ENCODE assay signal across 22 cellular contexts in the genomic region with DNA sequence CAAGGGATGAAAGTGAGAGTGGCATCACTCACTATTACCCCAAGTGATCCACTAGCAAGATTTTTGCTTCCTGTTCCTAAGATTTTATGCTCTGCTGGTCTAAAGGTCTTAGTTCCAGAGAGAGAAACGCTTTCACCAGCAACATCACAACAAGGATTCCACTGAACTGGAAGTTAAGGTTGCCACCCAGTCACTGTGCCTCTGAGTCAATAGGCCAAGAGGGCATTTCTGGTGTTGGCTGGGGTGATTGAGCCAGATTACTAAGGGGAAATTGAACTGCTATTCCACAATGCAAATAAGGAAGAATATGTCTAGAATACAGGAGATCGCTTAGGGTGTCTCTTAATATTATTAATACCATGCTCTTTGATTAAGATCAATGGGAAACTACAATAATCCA.
DNase-seq lines count a peak whose midpoint lies in the region; ATAC-seq, FAIRE-seq and TF ChIP-seq lines count a peak whose summit lies in the region.
"Had no signal": no experiment of that assay in that cellular context is flagged by ENCODE, and none has a peak within 500 bp of the region (broad histone marks: within the 10 kb centered on the region; RNA-seq: fewer than 3 reads in every experiment).

No MANE protein-coding gene starts in this region.

- POLR2A ChIA-PET in HepG2 (lab: Yijun Ruan, JAX), result no interaction called here

- no peak overlapping the region for H2AFZ ChIP-seq in HepG2 (ENCODE audit: low read length)
- H2AFZ ChIP-seq: GM23338 had no signal

- H3K27ac ChIP-seq in liver (ENCODE audit: low read depth in 1 of 2, low read length in 2 of 2) (no peak overlapping the region), HepG2 (ENCODE audit: extremely low read length, insufficient read depth, low read length) (no peak overlapping the region), transverse colon (peak overlapping the region; percentile 75 to 82 (median 76))
- H3K27ac ChIP-seq: 22Rv1, A549, BLaER1 had no signal

- TF ChIP-seq EP300 in HepG2 (IDR thresholded peaks at IDR 0.05; ENCODE audit: low read depth in 2 of 2, low read length in 2 of 2), result no peak
- TF ChIP-seq EP300 in HepG2 (CRISPR knock-in tag; IDR thresholded peaks at IDR 0.05; ENCODE audit: borderline replicate concordance), result no peak
- no peak for TF ChIP-seq EP300 in transverse colon (IDR thresholded peaks at IDR 0.05; ENCODE audit: low read depth)

- CTCF ChIA-PET in HepG2 (lab: Yijun Ruan, JAX; ENCODE audit: low intra/inter-chr PET ratio, low total read pairs), result no interaction called here

- H3K4me3 ChIP-seq in liver (ENCODE audit: low read depth in 1 of 3, low read length in 3 of 3) (no peak overlapping the region), HepG2 (replicated peaks in 1 of 3; ENCODE audit: insufficient read depth in 1 of 3, low read depth in 2 of 3, low read length in 3 of 3) (no peak overlapping the region), mucosa of descending colon (no peak overlapping the region), transverse colon (no peak overlapping the region)
- H3K4me3 ChIP-seq: A549, BLaER1, GM23338 had no signal

- TF ChIP-seq RAD21 in liver (IDR thresholded peaks at IDR 0.05), result no peak
- no peak for TF ChIP-seq RAD21 in HepG2 (CRISPR knock-in tag; IDR thresholded peaks at IDR 0.05)

- peaks cover 0 to 13% (median 4%) of the 10 kb centered on the region in 4 donors for H3K4me1 ChIP-seq in liver (ENCODE audit: control insufficient read depth in 4 of 4, insufficient read depth in 4 of 4, low read length in 3 of 4)
- no peaks in the 10 kb centered on the region for H3K4me1 ChIP-seq in HepG2 (ENCODE audit: insufficient read depth, low read length)
- peaks cover 27% of the 10 kb centered on the region for H3K4me1 ChIP-seq in mucosa of descending colon (ENCODE audit: low read depth)
- H3K4me1 ChIP-seq in transverse colon, result peaks cover 0 to 43% (median 21%) of the 10 kb centered on the region in 4 donors
- H3K4me1 ChIP-seq: A549, BLaER1 had no signal

- FAIRE-seq in HepG2 (lab: Jason Lieb, UNC), result no peak
- FAIRE-seq: A549, GM12892, GM18507, H54, HTR-8/SVneo had no signal

- H3K9me3 ChIP-seq in liver (ENCODE audit: control insufficient read depth in 4 of 4, low read length in 3 of 4) (no peaks in the 10 kb centered on the region), HepG2 (ENCODE audit: low read length) (no peaks in the 10 kb centered on the region), mucosa of descending colon (no peaks in the 10 kb centered on the region), transverse colon (no peaks in the 10 kb centered on the region)
- H3K9me3 ChIP-seq: A549 had no signal

- in situ Hi-C loops in HepG2 (cut with HindIII; ENCODE audit: extremely low pct_ligation_motif_present, low pct_unique_long_range_greater_than_20kb) (no loop called here), transverse colon (cut with MboI; ENCODE audit: low pct_ligation_motif_present in 1 of 4, low pct_unique_long_range_greater_than_20kb in 1 of 4, low sequenced_read_pairs in 3 of 4) (no loop called here)

- H3K27me3 ChIP-seq in liver (ENCODE audit: control insufficient read depth in 4 of 4, insufficient read depth in 4 of 4, low read length in 3 of 4), result no peaks in the 10 kb centered on the region
- peaks cover 3% of the 10 kb centered on the region in 2 experiments; a peak in 3 of 5 replicates for H3K27me3 ChIP-seq in HepG2 (ENCODE audit: control insufficient read depth in 1 of 2, insufficient read depth in 2 of 2, low read length in 2 of 2)
- H3K27me3 ChIP-seq in transverse colon, result no peaks in the 10 kb centered on the region
- H3K27me3 ChIP-seq: BLaER1 had no signal

- WGBS in liver, result 38% methylated on average over 2 of the region's 2 CpGs
- 14% methylated on average over 2 of the region's 2 CpGs for WGBS in HepG2 (ENCODE audit: low lambda C conversion rate)
- 40 to 74% methylated on average over 1 to 2 of the region's 2 CpGs for WGBS in transverse colon (ENCODE audit: low coverage in 1 of 2), 2 donors

- H3K9ac ChIP-seq in liver (ENCODE audit: low read depth in 1 of 2, low read length in 2 of 2), result no peak overlapping the region
- H3K9ac ChIP-seq in HepG2 (ENCODE audit: insufficient read depth, low read depth, low read length), result no peak overlapping the region
- H3K9ac ChIP-seq: BLaER1 had no signal

- intact Hi-C loops in HepG2 (cut with micrococcal nuclease; ENCODE audit: unreplicated experiment), result no loop called here
- intact Hi-C loops in mucosa of descending colon (cut with DNase I, micrococcal nuclease), result no loop called here
- intact Hi-C loops in transverse colon (cut with DNase I; ENCODE audit: low total_unique reads), result no loop called here

- H3K36me3 ChIP-seq in liver (ENCODE audit: control insufficient read depth in 4 of 4, insufficient read depth in 3 of 4, low read depth in 1 of 4, low read length in 3 of 4) (no peaks in the 10 kb centered on the region), HepG2 (replicated peaks in 1 of 2; ENCODE audit: control insufficient read depth in 1 of 2, insufficient read depth in 2 of 2, low read length in 2 of 2) (no peaks in the 10 kb centered on the region), mucosa of descending colon (ENCODE audit: low read depth) (no peaks in the 10 kb centered on the region), transverse colon (no peaks in the 10 kb centered on the region)
- H3K36me3 ChIP-seq: BLaER1 had no signal

- ATAC-seq in HepG2, result no peak
- ATAC-seq in mucosa of descending colon, result peak; percentile 81
- ATAC-seq in HG03439 (IDR thresholded peaks at IDR 0.05; ENCODE audit: unreplicated experiment), result no peak
- ATAC-seq in GM18868 (IDR thresholded peaks at IDR 0.05; ENCODE audit: unreplicated experiment), result no peak
- ATAC-seq: A549, GM23338 had no signal

- no TSS peak for BruUV-seq in HepG2 (replicated peaks; lab: Mats Ljungman, UMichigan)

- TF ChIP-seq CTCF in liver (IDR thresholded peaks at IDR 0.05; ENCODE audit: low read depth, low read length, missing input control) (no peak), HepG2 (CRISPR knock-in tag; IDR thresholded peaks at IDR 0.05) (no peak), mucosa of descending colon (IDR thresholded peaks at IDR 0.05) (no peak), transverse colon (IDR thresholded peaks at IDR 0.05) (no peak)

- H3K79me2 ChIP-seq in HepG2 (ENCODE audit: insufficient read depth, low read length), result no peaks in the 10 kb centered on the region

- TF ChIP-seq POLR2A in HepG2 (IDR thresholded peaks at IDR 0.05; ENCODE audit: insufficient read depth in 1 of 2, low read depth in 2 of 2, low read length in 2 of 2) (no peak), transverse colon (IDR thresholded peaks at IDR 0.05) (no peak)

- no peaks in the 10 kb centered on the region for H4K20me1 ChIP-seq in HepG2 (ENCODE audit: insufficient read depth, low read length)
- H4K20me1 ChIP-seq: BLaER1 had no signal

- no peak for DNase-seq in HepG2 (ENCODE audit: low spot score)
- DNase-seq in kidney tubule cell (ENCODE audit: low spot score), result peak; percentile 8
- peak in 1 of 3 donors; percentile 45 for DNase-seq in mucosa of descending colon
- DNase-seq in transverse colon, result peak; percentile 56
- no peak for DNase-seq in Ammon's horn (ENCODE audit: low spot score)
- DNase-seq: AML-193; CD4-positive, alpha-beta memory T cell; DMS153; DMS79; GDM1; HCEC 1CT had no signal

- H3K4me2 ChIP-seq in HepG2 (ENCODE audit: low read depth, low read length), result no peak overlapping the region
- H3K4me2 ChIP-seq: A549, BLaER1, GM23338 had no signal

TF ChIP-seq in liver, 16 proteins besides CTCF, POLR2A, EP300 and RAD21 (continues in another document):
- TF ChIP-seq HNF4A (conservative IDR thresholded peaks at IDR 0.05) (peak; percentile 68 to 71), JUND (IDR thresholded peaks at IDR 0.05) (no peak), YY1 (IDR thresholded peaks at IDR 0.05) (no peak), RXRA (IDR thresholded peaks at IDR 0.05) (peak; percentile 23 to 48), EGR1 (IDR thresholded peaks at IDR 0.05; ENCODE audit: low read depth in 2 of 2) (no peak), FOXA2 (IDR thresholded peaks at IDR 0.05) (peak; percentile 39)
- TF ChIP-seq, protein P1, sequence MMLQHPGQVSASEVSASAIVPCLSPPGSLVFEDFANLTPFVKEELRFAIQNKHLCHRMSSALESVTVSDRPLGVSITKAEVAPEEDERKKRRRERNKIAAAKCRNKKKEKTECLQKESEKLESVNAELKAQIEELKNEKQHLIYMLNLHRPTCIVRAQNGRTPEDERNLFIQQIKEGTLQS (IDR thresholded peaks at IDR 0.05), result no peak
- TF ChIP-seq, protein P2, sequence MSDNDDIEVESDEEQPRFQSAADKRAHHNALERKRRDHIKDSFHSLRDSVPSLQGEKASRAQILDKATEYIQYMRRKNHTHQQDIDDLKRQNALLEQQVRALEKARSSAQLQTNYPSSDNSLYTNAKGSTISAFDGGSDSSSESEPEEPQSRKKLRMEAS (IDR thresholded peaks at IDR 0.05), result no peak

TF ChIP-seq in HepG2, 621 proteins besides CTCF, POLR2A, EP300 and RAD21 (continues in another document):
- TF ChIP-seq MED13 (CRISPR knock-in tag; IDR thresholded peaks at IDR 0.05), result no peak
- no peak for TF ChIP-seq ZSCAN22 (CRISPR knock-in tag; IDR thresholded peaks at IDR 0.05)
- TF ChIP-seq ELF3 (CRISPR knock-in tag; IDR thresholded peaks at IDR 0.05), result no peak
- TF ChIP-seq MTA3 (CRISPR knock-in tag; IDR thresholded peaks at IDR 0.05), result no peak
- TF ChIP-seq IRF2 (CRISPR knock-in tag; IDR thresholded peaks at IDR 0.05), result no peak
- no peak for TF ChIP-seq MAF1 (CRISPR knock-in tag; IDR thresholded peaks at IDR 0.05; ENCODE audit: borderline replicate concordance)
- no peak for TF ChIP-seq HCFC1 (IDR thresholded peaks at IDR 0.05; ENCODE audit: low read depth, low read length)

Comparison
In these comparisons a context has a peak if more than half of its experiments do, and no peak if none do; other contexts are left out.
1. H3K27ac ChIP-seq: peak in transverse colon (4 of 4); none in liver (0 of 2) and HepG2 (single experiment).
2. DNase-seq: peak in kidney tubule cell (single experiment) and transverse colon (single experiment); none in HepG2 (single experiment) and Ammon's horn (single experiment).